Comparison of ENCODE assay signal across 18 cellular contexts in genomic region chr13:31018511-31018910, GRCh38.
A peak's percentile ranks its signal among the peaks of the same experiment; 100 is the strongest.
DNase-seq lines count a peak whose midpoint lies in the region; ATAC-seq, FAIRE-seq and TF ChIP-seq lines count a peak whose summit lies in the region.
"Had no signal": no experiment of that assay in that cellular context is flagged by ENCODE, and none has a peak within 500 bp of the region (broad histone marks: within the 10 kb centered on the region; RNA-seq: fewer than 3 reads in every experiment).

No MANE protein-coding gene starts in this region.

- in situ Hi-C loops in SK-MEL-5 (cut with HindIII; ENCODE audit: low pct_unique_long_range_greater_than_20kb, low sequenced_read_pairs) = no loop called here

- no peak overlapping the region for H4K12ac ChIP-seq in trophoblast cell (ENCODE audit: low read depth, low read length)

- ATAC-seq in foreskin keratinocyte = peak; percentile 41
- ATAC-seq: GM23338 had no signal

- no peak overlapping the region for H3K4me3 ChIP-seq in bronchial epithelial cell (ENCODE audit: low read depth, low read length)
- H3K4me3 ChIP-seq in trophoblast cell (ENCODE audit: low read depth, low read length) = no peak overlapping the region
- H3K4me3 ChIP-seq: GM23338 had no signal

- no peak for FAIRE-seq in bronchial epithelial cell (lab: Jason Lieb, UNC)
- FAIRE-seq: A204.1, D721Med, G401.6, H54 had no signal

- no peak overlapping the region for H2BK5ac ChIP-seq in trophoblast cell (ENCODE audit: low read depth, low read length, poor library complexity)

- H3K9me3 ChIP-seq in trophoblast cell (ENCODE audit: insufficient read depth, low read depth, low read length) = peaks cover 2% of the 10 kb centered on the region
- H3K9me3 ChIP-seq: Caco-2 had no signal

- no CpG with 5 or more reads among the region's 3 CpGs for WGBS in trophoblast cell (ENCODE audit: extremely low coverage, insufficient coverage, insufficient read length)

- H3K18ac ChIP-seq in trophoblast cell (ENCODE audit: low read length) = no peak overlapping the region

- no peak overlapping the region for H2BK120ac ChIP-seq in trophoblast cell (ENCODE audit: insufficient read depth, low read length, poor library complexity)

- DNase-seq in SK-MEL-5 (ENCODE audit: low read depth, low spot score) (peak; percentile 8), bronchial epithelial cell (ENCODE audit: low read depth) (peak; percentile 44), foreskin keratinocyte (peak in 1 of 2 donors; percentile 23), trophoblast cell (no peak), NCI-H226 (no peak), GM20000 (ENCODE audit: low spot score) (no peak), NCI-H748 (lab: John Stamatoyannopoulos, UW; ENCODE audit: unreplicated experiment) (no peak)
- DNase-seq in activated CD4-positive, alpha-beta T cell treated with anti-CD3 and anti-CD28 coated beads for 1 hour = no peak
- DNase-seq: AML-193; Caco-2; CD4-positive, alpha-beta T cell; HCEC 1CT had no signal

- H3K4me2 ChIP-seq in trophoblast cell (ENCODE audit: low read length) = no peak overlapping the region
- H3K4me2 ChIP-seq: GM23338 had no signal

- no peak overlapping the region for H2AK5ac ChIP-seq in trophoblast cell (ENCODE audit: low read length)

- H3K14ac ChIP-seq in trophoblast cell (ENCODE audit: low read length) = no peak overlapping the region

- no peak overlapping the region for H4K8ac ChIP-seq in trophoblast cell (ENCODE audit: low read depth, low read length)

- peak overlapping the region; percentile 26 for H3K23ac ChIP-seq in trophoblast cell (ENCODE audit: low read length)

- no peak overlapping the region for H4K91ac ChIP-seq in trophoblast cell (ENCODE audit: low read depth, low read length)

- no peaks in the 10 kb centered on the region for H3K4me1 ChIP-seq in foreskin keratinocyte
- H3K4me1 ChIP-seq in trophoblast cell (ENCODE audit: control insufficient read depth in 1 of 2, insufficient read depth in 2 of 2, low read length in 2 of 2) = peaks cover 0 to 1% of the 10 kb centered on the region in 2 experiments
- H3K4me1 ChIP-seq: Caco-2 had no signal

- no peaks in the 10 kb centered on the region for H3K79me2 ChIP-seq in trophoblast cell (ENCODE audit: control insufficient read depth, insufficient read depth, low read length, poor library complexity)

- H3K9ac ChIP-seq in trophoblast cell (ENCODE audit: low read length) = no peak overlapping the region

- H3K4ac ChIP-seq in trophoblast cell (ENCODE audit: low read depth, low read length) = no peak overlapping the region

- no peaks in the 10 kb centered on the region for H3K27me3 ChIP-seq in bronchial epithelial cell (ENCODE audit: control insufficient read depth, insufficient read depth, low read length)
- H3K27me3 ChIP-seq in foreskin keratinocyte = peaks cover 15% of the 10 kb centered on the region
- no peaks in the 10 kb centered on the region for H3K27me3 ChIP-seq in trophoblast cell (ENCODE audit: insufficient read depth, low read length)

- H2BK12ac ChIP-seq in trophoblast cell (ENCODE audit: low read length) = no peak overlapping the region

- no peak overlapping the region for H2AFZ ChIP-seq in trophoblast cell (ENCODE audit: insufficient read depth, low read length, poor library complexity)
- H2AFZ ChIP-seq: GM23338 had no signal

- no peak overlapping the region for H3K27ac ChIP-seq in foreskin keratinocyte
- no peak overlapping the region for H3K27ac ChIP-seq in trophoblast cell (ENCODE audit: low read depth, low read length)
- H3K27ac ChIP-seq: C4-2B had no signal

- no peaks in the 10 kb centered on the region for H3K79me1 ChIP-seq in trophoblast cell (ENCODE audit: low read length)

- TF ChIP-seq CTCF in bronchial epithelial cell (IDR thresholded peaks at IDR 0.05; ENCODE audit: insufficient read depth, low read length, severe bottlenecking) (no peak), foreskin keratinocyte (conservative IDR thresholded peaks at IDR 0.05) (no peak), GM20000 (IDR thresholded peaks at IDR 0.05; ENCODE audit: extremely low read depth, missing control alignments) (no peak)

- H3K36me3 ChIP-seq in bronchial epithelial cell (ENCODE audit: control insufficient read depth, insufficient read depth, low read length) (no peaks in the 10 kb centered on the region), trophoblast cell (ENCODE audit: control insufficient read depth in 1 of 2, insufficient read depth in 2 of 2, low read length in 2 of 2) (no peaks in the 10 kb centered on the region)

Comparison
In these comparisons a context has a peak if more than half of its experiments do, and no peak if none do; other contexts are left out.
1. DNase-seq: peak in SK-MEL-5 (single experiment) and bronchial epithelial cell (single experiment); none in trophoblast cell (0 of 2), NCI-H226 (single experiment), activated CD4-positive, alpha-beta T cell treated with anti-CD3 and anti-CD28 coated beads for 1 hour (single experiment), GM20000 (single experiment) and NCI-H748 (single experiment).